Comparison of ENCODE assay signal across 24 cellular contexts in the genomic region with DNA sequence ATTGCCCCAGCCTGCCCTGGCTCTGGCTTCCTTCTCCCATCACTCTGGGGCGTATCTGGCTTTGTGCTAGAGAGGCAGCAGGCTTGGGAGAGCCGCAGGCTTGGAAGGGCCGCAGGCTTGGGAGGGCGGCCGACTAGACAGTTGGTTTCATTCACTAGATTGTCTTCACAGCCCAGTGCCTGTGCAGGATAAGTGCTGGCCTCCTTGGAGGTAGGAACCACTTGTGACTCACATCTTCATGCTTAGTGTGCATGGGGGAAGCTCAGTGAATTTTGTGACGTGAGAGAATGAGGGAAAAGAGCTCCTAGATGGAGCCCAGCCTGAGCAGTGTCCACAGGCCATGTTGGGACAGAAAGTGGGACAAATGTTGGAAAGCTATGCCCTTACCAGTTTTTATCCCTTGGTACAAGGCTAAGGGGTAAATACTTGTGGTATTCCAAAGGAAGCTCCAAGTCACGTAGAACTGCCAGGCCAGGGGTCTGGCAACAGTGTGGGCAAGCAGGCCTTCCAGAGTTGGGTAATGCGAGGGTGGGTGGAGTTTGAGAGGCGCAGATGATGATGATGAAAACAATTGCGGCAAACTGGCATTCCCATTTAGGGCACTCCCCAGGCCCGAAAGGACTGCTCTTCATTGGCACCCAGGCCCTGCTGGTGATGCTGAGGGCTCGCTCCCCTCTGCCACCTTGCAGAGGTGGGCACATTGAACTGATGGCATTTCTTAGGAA.
"Had no signal": no experiment of that assay in that cellular context is flagged by ENCODE, and none has a peak within 500 bp of the region (broad histone marks: within the 10 kb centered on the region; RNA-seq: fewer than 3 reads in every experiment).

No MANE protein-coding gene starts in this region.

- H3K9me3 ChIP-seq: pancreas, prostate gland, upper lobe of left lung, vagina had no signal

- H3K4me1 ChIP-seq: pancreas, prostate gland, upper lobe of left lung, vagina had no signal

- ATAC-seq: activated CD8-positive, alpha-beta T cell treated with anti-CD3 and anti-CD28 coated beads for 36 hours; activated naive CD8-positive, alpha-beta T cell treated with anti-CD3 and anti-CD28 coated beads, Interleukin-2, amount 50 U/mL, for 24 hours; pancreas; stimulated activated memory B cell treated with anti-CD40 and anti-IgM and Interleukin-4, amounts not matched to agents 10 μg/mL and 1 μg/mL and 100 μg/mL, for 72 hours; stimulated activated naive CD8-positive, alpha-beta T cell treated with anti-CD3 and anti-CD28 coated beads, Interleukin-15, amount 100 ng/mL, for 72 hours had no signal

- H3K27me3 ChIP-seq: pancreas, upper lobe of left lung, vagina had no signal

- H3K36me3 ChIP-seq: pancreas, prostate gland, upper lobe of left lung, vagina had no signal

- H3K27ac ChIP-seq: pancreas, prostate gland, upper lobe of left lung, vagina had no signal

- DNase-seq: activated B cell treated with CpG ODN at 0.5 μM for 24 hours; activated CD4-positive, alpha-beta T cell treated with anti-CD3 and anti-CD28 coated beads, Interleukin-2, amount 50 U/mL, for 1 hour; activated CD8-positive, alpha-beta T cell treated with anti-CD3 and anti-CD28 coated beads for 36 hours; activated naive CD8-positive, alpha-beta T cell treated with anti-CD3 and anti-CD28 coated beads, Interleukin-2, amount 50 U/mL, for 24 hours; activated T-cell treated with anti-CD3 and anti-CD28 coated beads, Interleukin-2, amount 50 U/mL, for 48 hours; amygdala; central memory CD4-positive, alpha-beta T cell; foreskin fibroblast; left cardiac atrium; mammary epithelial cell; naive B cell; nucleus accumbens; pancreas; stimulated activated CD4-positive, alpha-beta T cell treated with anti-CD3 and anti-CD28 coated beads, Interleukin-1b, Interleukin-23, amount 100 ng/mL, for 48 hours; stimulated activated CD4-positive, alpha-beta T cell treated with anti-CD3 and anti-CD28 coated beads, Interleukin-4, amount 100 ng/mL, for 4 hours; stimulated activated CD8-positive, alpha-beta memory T cell treated with anti-CD3 and anti-CD28 coated beads, Interleukin-4, amount 100 ng/mL, for 48 hours; stimulated activated naive CD8-positive, alpha-beta T cell treated with anti-CD3 and anti-CD28 coated beads, Interleukin-15, amount 100 ng/mL, for 72 hours; substantia nigra; T-helper 2 cell; upper lobe of left lung had no signal

- H3K4me3 ChIP-seq: pancreas, prostate gland, smooth muscle cell, upper lobe of left lung, vagina had no signal
